In the genomic region with DNA sequence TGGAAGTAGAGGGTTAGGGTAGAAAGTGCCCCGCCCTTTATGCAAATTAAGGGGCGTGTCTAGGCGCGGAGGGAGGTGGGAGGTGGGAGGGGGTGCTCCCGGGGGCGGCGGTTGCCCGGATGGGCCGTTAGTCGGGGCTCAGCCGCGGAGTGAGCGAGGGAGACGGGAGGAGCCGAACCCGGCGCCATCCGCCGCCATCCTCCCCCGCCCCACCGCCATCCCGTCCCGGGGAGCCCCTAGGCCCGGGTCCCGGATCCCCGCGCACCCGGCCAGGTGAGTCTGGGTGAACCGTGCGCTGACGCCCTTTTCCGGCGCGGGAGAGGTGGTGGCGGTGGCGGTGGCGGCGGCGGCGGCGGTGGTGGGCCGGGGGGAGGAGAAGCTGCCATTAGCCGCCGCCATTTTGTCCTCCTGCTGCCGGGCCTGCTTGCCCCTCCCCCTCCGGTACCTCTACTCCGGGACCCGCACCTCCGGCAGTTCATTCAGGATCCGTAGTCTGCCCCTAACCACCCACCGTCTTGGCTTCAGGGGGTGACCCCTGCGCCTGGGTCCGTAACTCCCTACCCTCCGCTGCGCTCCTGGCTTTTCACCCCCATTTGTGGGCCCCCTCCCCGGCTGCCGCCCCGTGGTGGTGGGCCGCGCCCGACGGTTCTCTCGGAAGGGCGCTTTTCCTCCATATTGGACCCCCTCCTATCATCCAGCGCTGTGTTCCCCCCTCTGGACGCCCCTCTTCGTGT, we compare ENCODE assay signal across 8 cellular contexts. TPM values are rescaled to one million over a fixed set of nuclear protein-coding genes. Genes with fewer than 3 reads are reported as not detected.
A peak's percentile ranks its signal among the peaks of the same experiment; 100 is the strongest.
DNase-seq lines count a peak whose midpoint lies in the region; ATAC-seq and TF ChIP-seq lines count a peak whose summit lies in the region.

A gene (plus strand): TSS at position 130 of the 734 bp plus-strand sequence. CDS start 2,075 bp downstream, outside the sequence.

- H3K36me3 ChIP-seq in HUES64 (ENCODE audit: insufficient read depth, low read length) (peaks cover 44% of the 10 kb centered on the region), Peyer's patch (peaks cover 0 to 31% (median 0%) of the 10 kb centered on the region in 3 donors)

- no peaks in the 10 kb centered on the region for H3K27me3 Mint-ChIP-seq in activated naive CD4-positive, alpha-beta T cell treated with anti-CD3 and anti-CD28 coated beads, Interleukin-2, amount 50 U/mL, for 24 hours
- no peaks in the 10 kb centered on the region for H3K27me3 Mint-ChIP-seq in progenitor cell of endocrine pancreas

- no peaks in the 10 kb centered on the region for H3K9me3 ChIP-seq in HUES64 (ENCODE audit: insufficient read depth, low read depth, low read length)
- H3K9me3 ChIP-seq in Peyer's patch = no peaks in the 10 kb centered on the region

- WGBS in HUES64 = under 1% methylated on average over 66 of the region's 67 CpGs

- intact Hi-C loops in cardiac septum (cut with DNase I) = loop anchor here (1.0 to 2.0 kb wide), 2 partner anchors 44 to 73 kb away; a partner anchor contains a TSS

- H3K4me3 ChIP-seq in HUES64 (ENCODE audit: low read length) (peak within 1 kb of the TSS; percentile 94), Peyer's patch (peak within 1 kb of the TSS; percentile 54 to 100 (median 88))

- H3K27ac ChIP-seq in HUES64 (ENCODE audit: low read depth, low read length) (peak within 1 kb of the TSS; percentile 100), Peyer's patch (peak within 1 kb of the TSS; percentile 95 to 99 (median 98))

- DNase-seq in DMS53 treated with DMSO at 0.1 percent for 48 hours (lab: John Stamatoyannopoulos, UW; ENCODE audit: unreplicated experiment) (peak; percentile 35), Peyer's patch (peak in 2 of 3 donors; percentile 81 to 89), cardiac septum (ENCODE audit: low spot score) (peak; percentile 96), progenitor cell of endocrine pancreas (ENCODE audit: low spot score, unreplicated experiment) (peak; percentile 91), NCI-H524 treated with DMSO at 0.1 percent for 48 hours (lab: John Stamatoyannopoulos, UW) (no peak)

- peak in 1 of 6 experiments; percentile 2 for TF ChIP-seq CTCF in Peyer's patch (IDR thresholded peaks at IDR 0.05)
- no peak for TF ChIP-seq CTCF in progenitor cell of endocrine pancreas (IDR thresholded peaks at IDR 0.05; ENCODE audit: unreplicated experiment)

- no peaks in the 10 kb centered on the region for H3K9me3 Mint-ChIP-seq in activated naive CD4-positive, alpha-beta T cell treated with anti-CD3 and anti-CD28 coated beads, Interleukin-2, amount 50 U/mL, for 24 hours
- H3K9me3 Mint-ChIP-seq in progenitor cell of endocrine pancreas (ENCODE audit: low read depth) = no peaks in the 10 kb centered on the region

- H3K4me3 Mint-ChIP-seq in activated naive CD4-positive, alpha-beta T cell treated with anti-CD3 and anti-CD28 coated beads, Interleukin-2, amount 50 U/mL, for 24 hours = peak within 1 kb of the TSS; percentile 95
- peak within 1 kb of the TSS; percentile 89 for H3K4me3 Mint-ChIP-seq in progenitor cell of endocrine pancreas (ENCODE audit: low read depth)

- H3K9ac ChIP-seq in HUES64 (ENCODE audit: low read depth, low read length) = peak within 1 kb of the TSS; percentile 97

- H3K36me3 Mint-ChIP-seq in activated naive CD4-positive, alpha-beta T cell treated with anti-CD3 and anti-CD28 coated beads, Interleukin-2, amount 50 U/mL, for 24 hours = peaks cover 14% of the 10 kb centered on the region
- H3K36me3 Mint-ChIP-seq in progenitor cell of endocrine pancreas (ENCODE audit: insufficient read depth) = peaks cover 16% of the 10 kb centered on the region

- peak within 1 kb of the TSS; percentile 99 for H3K27ac Mint-ChIP-seq in activated naive CD4-positive, alpha-beta T cell treated with anti-CD3 and anti-CD28 coated beads, Interleukin-2, amount 50 U/mL, for 24 hours
- H3K27ac Mint-ChIP-seq in progenitor cell of endocrine pancreas = peak within 1 kb of the TSS; percentile 98

- peak; percentile 44 to 56 for TF ChIP-seq POLR2A in Peyer's patch (IDR thresholded peaks at IDR 0.05)

- peaks cover 13% of the 10 kb centered on the region; the same call in 1 of the 2 replicates for H3K4me1 ChIP-seq in HUES64 (ENCODE audit: insufficient read depth, low read length)
- H3K4me1 ChIP-seq in Peyer's patch = peaks cover 0 to 16% (median 3%) of the 10 kb centered on the region in 4 donors

- ATAC-seq in GM21526 (IDR thresholded peaks at IDR 0.05; ENCODE audit: low FRiP score, unreplicated experiment) = peak; percentile 44

- H3K27me3 ChIP-seq in HUES64 (ENCODE audit: insufficient read depth, low read length) = no peaks in the 10 kb centered on the region
- no peaks in the 10 kb centered on the region for H3K27me3 ChIP-seq in Peyer's patch

- H3K4me1 Mint-ChIP-seq in activated naive CD4-positive, alpha-beta T cell treated with anti-CD3 and anti-CD28 coated beads, Interleukin-2, amount 50 U/mL, for 24 hours = peaks cover 43% of the 10 kb centered on the region
- peaks cover 14% of the 10 kb centered on the region for H3K4me1 Mint-ChIP-seq in progenitor cell of endocrine pancreas (ENCODE audit: low read depth)

RNA-seq across cellular contexts. Expression of the gene that starts here (rescaled TPM):
- polyA plus RNA-seq in HUES64 (2013, experiment 1 of 2) = 191 TPM
- 211 TPM for polyA plus RNA-seq in HUES64 (2013, experiment 2 of 2)
- total RNA-seq in Peyer's patch = 100 to 1,000 TPM in 3 of 4 donors, 10 to 100 TPM in 1; 67.1 to 133 (median 126) TPM
- 125 TPM for total RNA-seq in cardiac septum
- 272 and 273 TPM in 2 replicates for total RNA-seq in progenitor cell of endocrine pancreas
